21 cellular contexts compared by ENCODE assay signal in the genomic region with DNA sequence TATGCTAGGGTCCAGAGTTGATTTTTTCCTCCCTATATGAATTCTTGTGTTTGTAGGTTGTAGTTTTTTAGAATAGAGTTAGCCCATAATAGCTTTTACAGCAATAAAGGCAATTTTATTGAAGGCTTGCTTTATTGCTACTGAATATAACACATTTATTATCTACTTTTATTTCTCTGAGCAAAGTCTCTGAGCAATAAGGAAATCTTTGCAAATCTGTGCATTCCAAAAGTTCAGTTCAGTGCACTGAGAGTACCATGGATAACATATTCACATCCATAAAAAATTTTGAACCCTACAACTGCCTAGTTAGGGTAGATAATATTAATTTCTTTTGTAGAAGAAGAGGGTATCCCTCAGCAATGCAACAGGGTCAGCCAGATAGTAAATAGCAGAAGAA.
"Had no signal": no experiment of that assay in that cellular context is flagged by ENCODE, and none has a peak within 500 bp of the region (broad histone marks: within the 10 kb centered on the region; RNA-seq: fewer than 3 reads in every experiment).

No MANE protein-coding gene starts in this region.

- H3K27me3 ChIP-seq: heart left ventricle, right atrium auricular region, right lobe of liver, suprapubic skin, tibial artery, uterus had no signal

- FAIRE-seq: islet of Langerhans, kidney had no signal

- H3K4me1 ChIP-seq: right atrium auricular region, right lobe of liver, suprapubic skin, uterus had no signal

- H3K9me3 ChIP-seq: right atrium auricular region, right lobe of liver, suprapubic skin, thoracic aorta, tibial artery, uterus had no signal

- H3K36me3 ChIP-seq: heart left ventricle, left ventricle myocardium inferior, right atrium auricular region, right lobe of liver, suprapubic skin, thoracic aorta, tibial artery, uterus had no signal

- ATAC-seq: heart left ventricle; naive thymus-derived CD8-positive, alpha-beta T cell; right lobe of liver; stimulated activated naive B cell treated with anti-CD40 and anti-IgM and Interleukin-4, amounts not matched to agents 10 μg/mL and 1 μg/mL and 100 μg/mL, for 72 hours had no signal

- H3K4me3 ChIP-seq: heart left ventricle, left ventricle myocardium inferior, lung, right atrium auricular region, right lobe of liver, suprapubic skin, thoracic aorta, tibial artery, uterus had no signal

- DNase-seq: heart left ventricle; hypothalamus; immature natural killer cell; kidney; left ventricle myocardium inferior; mesendoderm; naive thymus-derived CD8-positive, alpha-beta T cell; nucleus accumbens; right lobe of liver; stimulated activated CD4-positive, alpha-beta T cell treated with anti-CD3 and anti-CD28 coated beads, Interleukin-12 subunit alpha, Interleukin-12 subunit beta, amount 100 ng/mL, for 4 hours; stimulated activated CD4-positive, alpha-beta T cell treated with anti-CD3 and anti-CD28 coated beads, Interleukin-15, amount 100 ng/mL, for 24 hours; stimulated activated CD4-positive, alpha-beta T cell treated with anti-CD3 and anti-CD28 coated beads, Interleukin-2, amount 100 ng/mL, for 24 hours; stimulated activated CD4-positive, alpha-beta T cell treated with anti-CD3 and anti-CD28 coated beads, Interleukin-4, amount 100 ng/mL, for 1 hour; stimulated activated naive B cell treated with anti-CD40 and anti-IgM and Interleukin-4, amounts not matched to agents 10 μg/mL and 1 μg/mL and 100 μg/mL, for 72 hours; tibial artery; uterus had no signal

- H3K27ac ChIP-seq: heart left ventricle, left ventricle myocardium inferior, right atrium auricular region, right lobe of liver, suprapubic skin, tibial artery, uterus had no signal
